In genomic region chr1:235721982-235722381, GRCh38 we compare ENCODE assay signal across 14 cellular contexts.
A peak's percentile ranks its signal among the peaks of the same experiment; 100 is the strongest.
DNase-seq lines count a peak whose midpoint lies in the region; ATAC-seq, FAIRE-seq and TF ChIP-seq lines count a peak whose summit lies in the region.
"Had no signal": no experiment of that assay in that cellular context is flagged by ENCODE, and none has a peak within 500 bp of the region (broad histone marks: within the 10 kb centered on the region; RNA-seq: fewer than 3 reads in every experiment).

No MANE protein-coding gene starts in this region.

- H3K9me2 ChIP-seq in GM23338 (ENCODE audit: insufficient read depth), result no peaks in the 10 kb centered on the region
- no peaks in the 10 kb centered on the region for H3K9me2 ChIP-seq in hepatocyte (replicated peaks; ENCODE audit: insufficient read depth)

- no peaks in the 10 kb centered on the region for H3K36me3 Mint-ChIP-seq in GM23338 (ENCODE audit: low read depth)

- H3K79me2 ChIP-seq in GM23338 (replicated peaks; ENCODE audit: insufficient read depth) (no peaks in the 10 kb centered on the region), hepatocyte (no peaks in the 10 kb centered on the region)

- H3K4me2 ChIP-seq in GM23338 (no peak overlapping the region), hepatocyte (no peak overlapping the region)
- H3K4me2 ChIP-seq: BLaER1 treated with 17β-estradiol and CSF1 and Interleukin-3, amounts not matched to agents 10 nM and 100 nM had no signal

- H3K36me3 ChIP-seq in GM23338 (ENCODE audit: insufficient read depth) (no peaks in the 10 kb centered on the region), hepatocyte (replicated peaks; ENCODE audit: insufficient read depth, low read depth) (no peaks in the 10 kb centered on the region), small intestine (ENCODE audit: control insufficient read depth in 2 of 2, insufficient read depth in 2 of 2, low read length in 2 of 2) (peaks cover 2% of the 10 kb centered on the region in 2 donors), gastroesophageal sphincter (peaks cover 4 to 88% of the 10 kb centered on the region in 2 donors)

- ATAC-seq in GM23338 (no peak), gastroesophageal sphincter (no peak), HG03108 (IDR thresholded peaks at IDR 0.05; ENCODE audit: unreplicated experiment) (no peak)
- ATAC-seq: CD8-positive, alpha-beta T cell had no signal

- H3K27me3 ChIP-seq in GM23338 (ENCODE audit: insufficient read depth) (no peaks in the 10 kb centered on the region), hepatocyte (no peaks in the 10 kb centered on the region), small intestine (ENCODE audit: control insufficient read depth in 2 of 2, insufficient read depth in 2 of 2, low read length in 2 of 2) (no peaks in the 10 kb centered on the region), gastroesophageal sphincter (no peaks in the 10 kb centered on the region)
- H3K27me3 ChIP-seq: BLaER1 treated with 17β-estradiol and CSF1 and Interleukin-3, amounts not matched to agents 10 nM and 100 nM had no signal

- TF ChIP-seq POLR2A in gastroesophageal sphincter (IDR thresholded peaks at IDR 0.05), result no peak

- peak; percentile 66 for FAIRE-seq in D721Med (lab: Jason Lieb, UNC)
- no peak for FAIRE-seq in small intestine (lab: Jason Lieb, UNC)

- H3K27ac Mint-ChIP-seq in GM23338, result no peak overlapping the region
- H3K27ac Mint-ChIP-seq: B cell; CD8-positive, alpha-beta T cell had no signal

- H3F3A ChIP-seq in GM23338 (replicated peaks; ENCODE audit: low read depth), result no peaks in the 10 kb centered on the region

- H2AFZ ChIP-seq in GM23338 (peak overlapping the region; percentile 56; the same call in 1 of the 2 replicates), hepatocyte (no peak overlapping the region)

- no peaks in the 10 kb centered on the region; the same call in 2 of the 3 replicates for H3K4me1 Mint-ChIP-seq in GM23338
- H3K4me1 Mint-ChIP-seq: B cell had no signal

- H4K20me1 ChIP-seq in GM23338 (replicated peaks; ENCODE audit: insufficient read depth) (no peaks in the 10 kb centered on the region), hepatocyte (ENCODE audit: insufficient read depth, poor library complexity, severe bottlenecking) (no peaks in the 10 kb centered on the region)

- H3K4me1 ChIP-seq in GM23338 (ENCODE audit: insufficient read depth), result no peaks in the 10 kb centered on the region
- no peaks in the 10 kb centered on the region for H3K4me1 ChIP-seq in hepatocyte (ENCODE audit: insufficient read depth)
- H3K4me1 ChIP-seq in small intestine (ENCODE audit: control insufficient read depth in 2 of 2, insufficient read depth in 1 of 2, low read depth in 1 of 2, low read length in 1 of 2), result no peaks in the 10 kb centered on the region
- H3K4me1 ChIP-seq in gastroesophageal sphincter, result no peaks in the 10 kb centered on the region
- H3K4me1 ChIP-seq: BLaER1 treated with 17β-estradiol and CSF1 and Interleukin-3, amounts not matched to agents 10 nM and 100 nM had no signal

- 54% methylated on average over 4 of the region's 4 CpGs for WGBS in hepatocyte (ENCODE audit: low lambda C conversion rate, missing lambda C conversion rate)
- WGBS in small intestine, 3 donors, result 17 to 66% (median 44%) methylated on average over 4 of the region's 4 CpGs
- WGBS in gastroesophageal sphincter (ENCODE audit: low coverage in 1 of 2), 2 donors, result 89 to 91% methylated on average over 4 of the region's 4 CpGs

- H3K27me3 Mint-ChIP-seq in GM23338 (ENCODE audit: insufficient read depth, low read depth, poor library complexity), result peaks cover 4% of the 10 kb centered on the region
- H3K27me3 Mint-ChIP-seq: B cell had no signal

- TF ChIP-seq EP300 in gastroesophageal sphincter (IDR thresholded peaks at IDR 0.05), result no peak

- no peaks in the 10 kb centered on the region for H3K9me3 Mint-ChIP-seq in GM23338
- H3K9me3 Mint-ChIP-seq: CD8-positive, alpha-beta T cell had no signal

- TF ChIP-seq CTCF in D721Med (IDR thresholded peaks at IDR 0.05; ENCODE audit: insufficient read depth, missing control alignments) (no peak), GM23338 (conservative IDR thresholded peaks at IDR 0.05; ENCODE audit: low read depth in 2 of 2) (no peak), hepatocyte (IDR thresholded peaks at IDR 0.05; ENCODE audit: poor library complexity) (no peak), gastroesophageal sphincter (IDR thresholded peaks at IDR 0.05) (no peak)

- no peak overlapping the region for H3K4me3 Mint-ChIP-seq in GM23338
- H3K4me3 Mint-ChIP-seq: B cell; CD8-positive, alpha-beta T cell had no signal

- H3K4me3 ChIP-seq in GM23338, result no peak overlapping the region
- H3K4me3 ChIP-seq in hepatocyte, result no peak overlapping the region
- H3K4me3 ChIP-seq in small intestine (ENCODE audit: low read depth in 1 of 2, low read length in 2 of 2), result no peak overlapping the region
- no peak overlapping the region for H3K4me3 ChIP-seq in gastroesophageal sphincter
- H3K4me3 ChIP-seq: BLaER1 treated with 17β-estradiol and CSF1 and Interleukin-3, amounts not matched to agents 10 nM and 100 nM had no signal

- DNase-seq in D721Med (ENCODE audit: insufficient read length, low spot score), result no peak
- no peak for DNase-seq in GM23338 (ENCODE audit: low spot score)
- DNase-seq in hepatocyte (ENCODE audit: low spot score), result peak; percentile 47
- peak; percentile 94 for DNase-seq in small intestine
- DNase-seq in Kasumi-1 (lab: John Stamatoyannopoulos, UW), result no peak
- DNase-seq: CD8-positive, alpha-beta T cell; COR-L47; GDM1; GOT3; H7 had no signal

- H3K9me3 ChIP-seq in hepatocyte (ENCODE audit: low read depth) (no peaks in the 10 kb centered on the region), small intestine (ENCODE audit: control insufficient read depth, low read depth) (no peaks in the 10 kb centered on the region), gastroesophageal sphincter (no peaks in the 10 kb centered on the region)
- H3K9me3 ChIP-seq: BLaER1 treated with 17β-estradiol and CSF1 and Interleukin-3, amounts not matched to agents 10 nM and 100 nM had no signal

- H3K27ac ChIP-seq in GM23338 (ENCODE audit: low read depth) (no peak overlapping the region), hepatocyte (peak overlapping the region; percentile 46), small intestine (ENCODE audit: low read depth in 1 of 2, low read length in 1 of 2) (no peak overlapping the region), gastroesophageal sphincter (no peak overlapping the region)
- H3K27ac ChIP-seq: BLaER1 treated with 17β-estradiol and CSF1 and Interleukin-3, amounts not matched to agents 10 nM and 100 nM had no signal

TF ChIP-seq in GM23338, 12 proteins besides CTCF, POLR2A, EP300 and RAD21 (continues in another document):
- TF ChIP-seq ETS1 (IDR thresholded peaks at IDR 0.05), result no peak
- no peak for TF ChIP-seq POLR2AphosphoS5 (IDR thresholded peaks at IDR 0.05; ENCODE audit: low read depth)
- TF ChIP-seq ZNF114 (CRISPR knock-in tag; IDR thresholded peaks at IDR 0.05), result no peak
- TF ChIP-seq EZH2phosphoT487 (IDR thresholded peaks at IDR 0.05; ENCODE audit: unreplicated experiment), result no peak

Comparison
In these comparisons a context has a peak if more than half of its experiments do, and no peak if none do; other contexts are left out.
1. DNase-seq: peak in hepatocyte (single experiment) and small intestine (single experiment); none in D721Med (single experiment), GM23338 (single experiment) and Kasumi-1 (0 of 2).